Comparison of ENCODE assay signal across 15 cellular contexts in genomic region chr7:26648429-26649015, GRCh38.
A peak's percentile ranks its signal among the peaks of the same experiment; 100 is the strongest.
DNase-seq lines count a peak whose midpoint lies in the region; ATAC-seq and TF ChIP-seq lines count a peak whose summit lies in the region.
"Had no signal": no experiment of that assay in that cellular context is flagged by ENCODE, and none has a peak within 500 bp of the region (broad histone marks: within the 10 kb centered on the region; RNA-seq: fewer than 3 reads in every experiment).

No MANE protein-coding gene starts in this region.

- H3K27me3 ChIP-seq in SK-N-SH (ENCODE audit: insufficient read depth) (no peaks in the 10 kb centered on the region), RWPE2 (ENCODE audit: insufficient read depth, poor library complexity, severe bottlenecking) (no peaks in the 10 kb centered on the region)
- H3K27me3 ChIP-seq: hepatocyte, neutrophil had no signal

- no peak overlapping the region for H3K9ac ChIP-seq in SK-N-SH

- no peaks in the 10 kb centered on the region for H3K4me1 Mint-ChIP-seq in effector memory CD8-positive, alpha-beta T cell (ENCODE audit: low read depth in 2 of 2)
- H3K4me1 Mint-ChIP-seq: activated CD4-positive, alpha-beta T cell treated with anti-CD3 and anti-CD28 coated beads, Interleukin-2, amount 10 ng/mL, durations not matched to agents 7 days and 5 days had no signal

- H3K4me3 ChIP-seq in SK-N-SH (ENCODE audit: low read depth in 2 of 2, low read length in 1 of 2) = no peak overlapping the region
- no peak overlapping the region for H3K4me3 ChIP-seq in RWPE2 (ENCODE audit: severe bottlenecking)
- H3K4me3 ChIP-seq: hepatocyte, smooth muscle cell had no signal

- no peak overlapping the region for H3K4me2 ChIP-seq in SK-N-SH
- H3K4me2 ChIP-seq: hepatocyte, smooth muscle cell had no signal

- no peak overlapping the region for H2AFZ ChIP-seq in SK-N-SH (ENCODE audit: low read depth)
- H2AFZ ChIP-seq: hepatocyte had no signal

- peaks cover 0 to 3% of the 10 kb centered on the region in 2 experiments; a peak in 1 of 4 replicates for H3K4me1 ChIP-seq in SK-N-SH (ENCODE audit: control insufficient read depth in 1 of 2, insufficient read depth in 2 of 2, low read depth in 1 of 2, low read length in 1 of 2)
- H3K4me1 ChIP-seq in RWPE2 (ENCODE audit: insufficient read depth, poor library complexity, severe bottlenecking) = peaks cover 10% of the 10 kb centered on the region

- CTCF ChIA-PET in SK-N-SH (lab: Yijun Ruan, JAX) = interaction anchor here (0.8 to 1.5 kb wide), 6 partner anchors 12 to 504 kb away, joined by 3 to 5 read pairs (median 4); partner anchors contain the start of gene HOXA3

- WGBS in SK-N-SH (ENCODE audit: low lambda C conversion rate) = 42% methylated on average over 2 of the region's 2 CpGs

- peaks cover 0 to 4% of the 10 kb centered on the region in 2 donors for H3K27me3 Mint-ChIP-seq in effector memory CD8-positive, alpha-beta T cell

- TF ChIP-seq CTCF in SK-N-SH (IDR thresholded peaks at IDR 0.05) = no peak
- TF ChIP-seq CTCF in RWPE2 (IDR thresholded peaks at IDR 0.05; ENCODE audit: poor library complexity, severe bottlenecking) = no peak

- H3K27ac ChIP-seq in SK-N-SH (ENCODE audit: low read depth in 2 of 2, low read length in 1 of 2) (no peak overlapping the region), RWPE2 (ENCODE audit: poor library complexity, severe bottlenecking) (peak overlapping the region; percentile 24)
- H3K27ac ChIP-seq: hepatocyte, neutrophil had no signal

- H3F3A ChIP-seq in SK-N-SH (replicated peaks; ENCODE audit: insufficient read depth) = no peaks in the 10 kb centered on the region

- H3K36me3 ChIP-seq in SK-N-SH (replicated peaks in 1 of 2; ENCODE audit: control insufficient read depth in 1 of 2, insufficient read depth in 2 of 2, low read length in 1 of 2) (no peaks in the 10 kb centered on the region), RWPE2 (ENCODE audit: low read depth) (no peaks in the 10 kb centered on the region)

- POLR2A ChIA-PET in SK-N-SH (lab: Yijun Ruan, JAX) = interaction anchor here (0.6 kb wide), 1 partner anchor 92 kb away, joined by 3 read pairs; no protein-coding TSS in a partner anchor

- H3K9me3 Mint-ChIP-seq in effector memory CD8-positive, alpha-beta T cell = no peaks in the 10 kb centered on the region
- H3K9me3 Mint-ChIP-seq: activated CD4-positive, alpha-beta T cell treated with anti-CD3 and anti-CD28 coated beads, Interleukin-2, amount 10 ng/mL, durations not matched to agents 7 days and 5 days had no signal

- H3K36me3 Mint-ChIP-seq in effector memory CD8-positive, alpha-beta T cell (ENCODE audit: insufficient read depth) = no peaks in the 10 kb centered on the region

- H4K20me1 ChIP-seq in SK-N-SH (ENCODE audit: insufficient read depth) = no peaks in the 10 kb centered on the region

- no peak for ATAC-seq in SK-N-SH treated with all-trans-retinoic acid at 6 μM for 48 hours
- ATAC-seq in RWPE2 (ENCODE audit: low read depth) = peak; percentile 98
- ATAC-seq in effector memory CD8-positive, alpha-beta T cell (replicated peaks) = no peak

- H3K27ac Mint-ChIP-seq in effector memory CD8-positive, alpha-beta T cell = no peak overlapping the region
- H3K27ac Mint-ChIP-seq: activated CD4-positive, alpha-beta T cell treated with anti-CD3 and anti-CD28 coated beads, Interleukin-2, amount 10 ng/mL, durations not matched to agents 7 days and 5 days had no signal

- H3K9me3 ChIP-seq in SK-N-SH (no peaks in the 10 kb centered on the region), RWPE2 (ENCODE audit: severe bottlenecking) (no peaks in the 10 kb centered on the region)
- H3K9me3 ChIP-seq: neutrophil had no signal

- no peak for TF ChIP-seq RAD21 in SK-N-SH (IDR thresholded peaks at IDR 0.05; ENCODE audit: low read length)

- no peak for DNase-seq in SK-N-SH
- DNase-seq in RWPE2 (ENCODE audit: low spot score) = no peak
- DNase-seq in fibroblast of the conjunctiva (ENCODE audit: low read depth) = peak; percentile 6
- DNase-seq in mucosa of gallbladder (ENCODE audit: low spot score) = no peak
- no peak for DNase-seq in COLO668 (lab: John Stamatoyannopoulos, UW; ENCODE audit: unreplicated experiment)
- no peak for DNase-seq in ecto neural progenitor cell (ENCODE audit: low spot score)
- DNase-seq in effector memory CD8-positive, alpha-beta T cell = no peak
- DNase-seq: 8988T; activated CD4-positive, alpha-beta T cell treated with anti-CD3 and anti-CD28 coated beads, Interleukin-2, amount 10 ng/mL, durations not matched to agents 7 days and 5 days; aorta; NCI-H1417 had no signal

- no peak for TF ChIP-seq EP300 in SK-N-SH (IDR thresholded peaks at IDR 0.05; ENCODE audit: borderline replicate concordance in 1 of 2, low read depth in 1 of 2, low read length in 1 of 2)

- H3K79me2 ChIP-seq in SK-N-SH (ENCODE audit: insufficient read depth) = no peaks in the 10 kb centered on the region
- H3K79me2 ChIP-seq: hepatocyte had no signal

- no peaks in the 10 kb centered on the region for H3K9me2 ChIP-seq in SK-N-SH

- no peak overlapping the region for H3K4me3 Mint-ChIP-seq in effector memory CD8-positive, alpha-beta T cell
- H3K4me3 Mint-ChIP-seq: activated CD4-positive, alpha-beta T cell treated with anti-CD3 and anti-CD28 coated beads, Interleukin-2, amount 10 ng/mL, durations not matched to agents 7 days and 5 days had no signal

TF ChIP-seq in SK-N-SH treated with all-trans-retinoic acid at 6 μM for 48 hours, 23 proteins besides CTCF, POLR2A, EP300 and RAD21 (continues in another document):
- TF ChIP-seq ISL1 (CRISPR knock-in tag; IDR thresholded peaks at IDR 0.05) (peak; percentile 36), TSHZ2 (CRISPR knock-in tag; IDR thresholded peaks at IDR 0.05) (no peak), ZFP30 (CRISPR knock-in tag; IDR thresholded peaks at IDR 0.05) (no peak), ZNF8 (CRISPR knock-in tag; IDR thresholded peaks at IDR 0.05) (no peak)

TF ChIP-seq in SK-N-SH, 30 proteins besides CTCF, POLR2A, EP300 and RAD21 (continues in another document):
- TF ChIP-seq SMC3 (IDR thresholded peaks at IDR 0.05; ENCODE audit: low read depth, low read length) (no peak), TAF1 (IDR thresholded peaks at IDR 0.05; ENCODE audit: borderline replicate concordance, low read depth, low read length) (no peak), POLR2AphosphoS5 (IDR thresholded peaks at IDR 0.05; ENCODE audit: low read depth, low read length) (no peak), RFX5 (IDR thresholded peaks at IDR 0.05; ENCODE audit: low read length) (no peak), NRF1 (IDR thresholded peaks at IDR 0.05; ENCODE audit: low read depth, low read length) (no peak), GATA2 (CRISPR knock-in tag; IDR thresholded peaks at IDR 0.05) (no peak), TCF12 (IDR thresholded peaks at IDR 0.05) (no peak), IRF3 (IDR thresholded peaks at IDR 0.05; ENCODE audit: low read depth, low read length) (no peak), MXI1 (IDR thresholded peaks at IDR 0.05; ENCODE audit: low read depth, low read length) (no peak), PBX3 (IDR thresholded peaks at IDR 0.05) (no peak), USF1 (IDR thresholded peaks at IDR 0.05; ENCODE audit: borderline replicate concordance, low read depth) (no peak), RXRA (IDR thresholded peaks at IDR 0.05; ENCODE audit: borderline replicate concordance, low read depth) (no peak), EZH2phosphoT487 (IDR thresholded peaks at IDR 0.05; ENCODE audit: borderline replicate concordance, low read depth) (no peak)
